25 cellular contexts compared by ENCODE assay signal in the genomic region with DNA sequence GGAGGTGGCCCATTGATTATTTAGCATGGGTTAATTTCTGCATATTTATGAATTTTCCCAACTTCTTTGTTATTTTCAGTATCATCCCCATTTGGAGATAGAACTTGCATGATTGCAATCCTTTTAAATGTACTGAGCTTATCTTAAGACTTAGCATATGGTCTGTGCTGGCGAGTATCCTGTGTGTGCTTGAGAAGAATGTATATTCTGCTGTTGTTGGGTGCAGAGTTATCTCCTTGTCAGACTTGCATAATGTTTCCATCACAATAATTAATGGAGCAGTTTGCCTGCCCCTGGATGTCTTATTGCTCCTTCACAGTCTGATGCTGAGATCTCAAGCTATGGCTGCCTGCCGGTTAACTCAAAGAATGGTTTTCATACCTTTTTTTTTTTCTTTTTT.
DNase-seq lines count a peak whose midpoint lies in the region; TF ChIP-seq lines count a peak whose summit lies in the region.
"Had no signal": no experiment of that assay in that cellular context is flagged by ENCODE, and none has a peak within 500 bp of the region (broad histone marks: within the 10 kb centered on the region; RNA-seq: fewer than 3 reads in every experiment).

No MANE protein-coding gene starts in this region.

- no peak overlapping the region for H4K12ac ChIP-seq in trophoblast cell (ENCODE audit: low read depth, low read length)

- H2AK5ac ChIP-seq in trophoblast cell (ENCODE audit: low read length) = no peak overlapping the region

- H3K9me3 ChIP-seq in BLaER1 treated with 17β-estradiol and CSF1 and Interleukin-3, amounts not matched to agents 10 nM and 100 nM (replicated peaks in 1 of 11) = peaks cover 0 to 25% (median 13%) of the 10 kb centered on the region in 11 experiments; a peak in 15 of 22 replicates
- no peaks in the 10 kb centered on the region for H3K9me3 ChIP-seq in trophoblast cell (ENCODE audit: insufficient read depth, low read depth, low read length)
- H3K9me3 ChIP-seq: MG63, SK-N-SH had no signal

- DNase-seq in HL-60 (ENCODE audit: low read depth in 1 of 2, low spot score in 1 of 2) = no peak
- peak; percentile 56 for DNase-seq in fibroblast of the aortic adventitia (ENCODE audit: low read depth)
- DNase-seq in trophoblast cell = no peak
- DNase-seq in stimulated activated CD8-positive, alpha-beta memory T cell treated with anti-CD3 and anti-CD28 coated beads, Interleukin-4, amount 100 ng/mL, for 48 hours = no peak
- DNase-seq in inferior parietal cortex (ENCODE audit: extremely low spot score) = no peak
- no peak for DNase-seq in medulla oblongata (ENCODE audit: extremely low spot score)
- DNase-seq: AML-193, Calu3, GM23248, H7, IMR-90, KG1, MG63, NCI-H1092, NCI-H1417 treated with DMSO at 0.1 percent for 48 hours, NCI-H1694 treated with DMSO at 0.1 percent for 48 hours, NCI-H2081, NCI-H2171, NCI-H345, NCI-H510A treated with DMSO at 0.1 percent for 48 hours, SIG-M5, SK-N-SH, SW 1271 had no signal

- H3K27me3 ChIP-seq in BLaER1 treated with 17β-estradiol and CSF1 and Interleukin-3, amounts not matched to agents 10 nM and 100 nM = no peaks in the 10 kb centered on the region
- H3K27me3 ChIP-seq in HL-60 (ENCODE audit: insufficient read depth, poor library complexity, severe bottlenecking) (no peaks in the 10 kb centered on the region), trophoblast cell (ENCODE audit: insufficient read depth, low read length) (no peaks in the 10 kb centered on the region)
- H3K27me3 ChIP-seq: MG63 had no signal

- TF ChIP-seq CTCF in HL-60 (IDR thresholded peaks at IDR 0.05; ENCODE audit: insufficient read depth, low read length) (no peak), fibroblast of the aortic adventitia (IDR thresholded peaks at IDR 0.05; ENCODE audit: insufficient read depth, low read length) (no peak)

- peaks cover 72 to 91% (median 84%) of the 10 kb centered on the region in 10 experiments for H3K4me1 ChIP-seq in BLaER1 treated with 17β-estradiol and CSF1 and Interleukin-3, amounts not matched to agents 10 nM and 100 nM
- no peaks in the 10 kb centered on the region for H3K4me1 ChIP-seq in trophoblast cell (ENCODE audit: control insufficient read depth in 1 of 2, insufficient read depth in 2 of 2, low read length in 2 of 2)

- H3K18ac ChIP-seq in trophoblast cell (ENCODE audit: low read length) = no peak overlapping the region

- no peaks in the 10 kb centered on the region for H3K79me1 ChIP-seq in trophoblast cell (ENCODE audit: low read length)

- H2AFZ ChIP-seq in trophoblast cell (ENCODE audit: insufficient read depth, low read length, poor library complexity) = no peak overlapping the region
- H2AFZ ChIP-seq: GM23248 had no signal

- no peak overlapping the region for H4K91ac ChIP-seq in trophoblast cell (ENCODE audit: low read depth, low read length)

- H2BK12ac ChIP-seq in trophoblast cell (ENCODE audit: low read length) = no peak overlapping the region

- H3K23ac ChIP-seq in trophoblast cell (ENCODE audit: low read length) = no peak overlapping the region

- peaks cover 8 to 100% (median 29%) of the 10 kb centered on the region in 11 experiments; a peak in 17 of 22 replicates for H4K20me1 ChIP-seq in BLaER1 treated with 17β-estradiol and CSF1 and Interleukin-3, amounts not matched to agents 10 nM and 100 nM

- H4K8ac ChIP-seq in trophoblast cell (ENCODE audit: low read depth, low read length) = no peak overlapping the region

- peak overlapping the region; percentile 15 for H3K4ac ChIP-seq in trophoblast cell (ENCODE audit: low read depth, low read length)

- H3K4me2 ChIP-seq in BLaER1 treated with 17β-estradiol and CSF1 and Interleukin-3, amounts not matched to agents 10 nM and 100 nM = peak overlapping the region; percentile 71 to 97 (median 91)
- no peak overlapping the region for H3K4me2 ChIP-seq in trophoblast cell (ENCODE audit: low read length)
- H3K4me2 ChIP-seq: SK-N-SH had no signal

- H3K4me3 ChIP-seq in BLaER1 treated with 17β-estradiol and CSF1 and Interleukin-3, amounts not matched to agents 10 nM and 100 nM = peak overlapping the region in 2 of 10 experiments; percentile 58 to 61; a peak in 2 of 20 replicates
- no peak overlapping the region for H3K4me3 ChIP-seq in HL-60 (replicated peaks; ENCODE audit: insufficient read depth, low read length)
- no peak overlapping the region for H3K4me3 ChIP-seq in fibroblast of the aortic adventitia (ENCODE audit: low read depth, low read length)
- no peak overlapping the region for H3K4me3 ChIP-seq in trophoblast cell (ENCODE audit: low read depth, low read length)
- H3K4me3 ChIP-seq: GM23248, MG63 had no signal

- no CpG with 5 or more reads among the region's 2 CpGs for WGBS in trophoblast cell (ENCODE audit: extremely low coverage, insufficient coverage, insufficient read length)

- H3K9ac ChIP-seq in BLaER1 treated with 17β-estradiol and CSF1 and Interleukin-3, amounts not matched to agents 10 nM and 100 nM = peak overlapping the region in 7 of 11 experiments; percentile 71 to 82 (median 76); a peak in 11 of 22 replicates
- H3K9ac ChIP-seq in trophoblast cell (ENCODE audit: low read length) = no peak overlapping the region
- H3K9ac ChIP-seq: GM23248, SK-N-SH had no signal

- H3K79me2 ChIP-seq in trophoblast cell (ENCODE audit: control insufficient read depth, insufficient read depth, low read length, poor library complexity) = peaks cover 11% of the 10 kb centered on the region

- H3K27ac ChIP-seq in BLaER1 treated with 17β-estradiol and CSF1 and Interleukin-3, amounts not matched to agents 10 nM and 100 nM = peak overlapping the region in 9 of 11 experiments; percentile 56 to 90 (median 83); a peak in 17 of 22 replicates
- peak overlapping the region; percentile 74 for H3K27ac ChIP-seq in HL-60 (replicated peaks)
- H3K27ac ChIP-seq in trophoblast cell (ENCODE audit: low read depth, low read length) = no peak overlapping the region
- H3K27ac ChIP-seq: C4-2B, GM23248 had no signal

- H3K36me3 ChIP-seq in BLaER1 treated with 17β-estradiol and CSF1 and Interleukin-3, amounts not matched to agents 10 nM and 100 nM = peaks cover 20 to 23% (median 22%) of the 10 kb centered on the region in 11 experiments
- H3K36me3 ChIP-seq in trophoblast cell (ENCODE audit: control insufficient read depth in 1 of 2, insufficient read depth in 2 of 2, low read length in 2 of 2) = peaks cover 18 to 19% of the 10 kb centered on the region in 2 experiments
- H3K36me3 ChIP-seq: MG63 had no signal

- no peak overlapping the region for H3K14ac ChIP-seq in trophoblast cell (ENCODE audit: low read length)

- H2BK5ac ChIP-seq in trophoblast cell (ENCODE audit: low read depth, low read length, poor library complexity) = no peak overlapping the region

- no peak overlapping the region for H2BK120ac ChIP-seq in trophoblast cell (ENCODE audit: insufficient read depth, low read length, poor library complexity)
